In the genomic region with DNA sequence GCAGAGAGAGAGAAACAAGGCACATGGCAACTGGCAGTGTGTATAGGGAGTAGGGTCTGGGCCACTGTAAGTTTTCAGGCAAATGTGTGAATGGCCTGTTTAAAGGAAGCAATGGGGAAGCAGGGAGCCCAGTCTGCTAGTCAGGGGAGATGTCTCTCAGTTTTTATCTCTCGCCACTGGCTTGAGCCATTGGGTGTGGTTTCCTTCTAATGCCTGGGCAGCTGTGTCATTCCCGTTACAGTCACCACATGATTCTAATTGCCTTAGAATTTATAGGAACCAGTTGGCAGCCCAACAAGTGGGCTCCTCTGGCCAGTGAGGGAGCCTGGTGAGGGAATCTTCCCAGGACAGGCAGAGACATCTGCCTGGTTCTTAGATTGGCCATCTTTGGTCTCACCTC, we compare ENCODE assay signal across 10 cellular contexts.
DNase-seq lines count a peak whose midpoint lies in the region; ATAC-seq lines count a peak whose summit lies in the region.
"Had no signal": no experiment of that assay in that cellular context is flagged by ENCODE, and none has a peak within 500 bp of the region (broad histone marks: within the 10 kb centered on the region; RNA-seq: fewer than 3 reads in every experiment).

No MANE protein-coding gene starts in this region.

- no peaks in the 10 kb centered on the region for H3K27me3 Mint-ChIP-seq in activated CD4-positive, alpha-beta memory T cell treated with anti-CD3 and anti-CD28 coated beads for 36 hours

- no peaks in the 10 kb centered on the region for H3K4me1 Mint-ChIP-seq in activated CD4-positive, alpha-beta memory T cell treated with anti-CD3 and anti-CD28 coated beads for 36 hours (ENCODE audit: low read depth)
- H3K4me1 Mint-ChIP-seq: immature natural killer cell had no signal

- POLR2A ChIA-PET in activated CD4-positive, alpha-beta memory T cell treated with anti-CD3 and anti-CD28 coated beads for 36 hours (lab: Charles Lee) = no interaction called here

- no peaks in the 10 kb centered on the region for H3K4me1 ChIP-seq in trophoblast cell (ENCODE audit: control insufficient read depth in 1 of 2, insufficient read depth in 2 of 2, low read length in 2 of 2)

- no CpG with 5 or more reads among the region's 2 CpGs for WGBS in trophoblast cell (ENCODE audit: extremely low coverage, insufficient coverage, insufficient read length)

- H2AFZ ChIP-seq in trophoblast cell (ENCODE audit: insufficient read depth, low read length, poor library complexity) = no peak overlapping the region

- H3K9me3 ChIP-seq in trophoblast cell (ENCODE audit: insufficient read depth, low read depth, low read length) = peaks cover 2% of the 10 kb centered on the region
- H3K9me3 ChIP-seq: ovary had no signal

- H3K9me3 Mint-ChIP-seq in activated CD4-positive, alpha-beta memory T cell treated with anti-CD3 and anti-CD28 coated beads for 36 hours = no peaks in the 10 kb centered on the region
- H3K9me3 Mint-ChIP-seq: immature natural killer cell had no signal

- no peak overlapping the region for H4K8ac ChIP-seq in trophoblast cell (ENCODE audit: low read depth, low read length)

- H3K27ac ChIP-seq in trophoblast cell (ENCODE audit: low read depth, low read length) = no peak overlapping the region
- H3K27ac ChIP-seq: ovary had no signal

- H3K27ac Mint-ChIP-seq in activated CD4-positive, alpha-beta memory T cell treated with anti-CD3 and anti-CD28 coated beads for 36 hours = no peak overlapping the region
- H3K27ac Mint-ChIP-seq: immature natural killer cell had no signal

- peaks cover 14% of the 10 kb centered on the region for H3K36me3 Mint-ChIP-seq in activated CD4-positive, alpha-beta memory T cell treated with anti-CD3 and anti-CD28 coated beads for 36 hours

- H2BK5ac ChIP-seq in trophoblast cell (ENCODE audit: low read depth, low read length, poor library complexity) = no peak overlapping the region

- CTCF ChIA-PET in activated CD4-positive, alpha-beta memory T cell treated with anti-CD3 and anti-CD28 coated beads for 36 hours (lab: Charles Lee) = interaction anchor here (1.7 kb wide), 1 partner anchor 52 kb away, joined by 11 read pairs; no protein-coding TSS in a partner anchor

- no peak overlapping the region for H3K4ac ChIP-seq in trophoblast cell (ENCODE audit: low read depth, low read length)

- no peak overlapping the region for H4K12ac ChIP-seq in trophoblast cell (ENCODE audit: low read depth, low read length)

- H3K4me2 ChIP-seq in trophoblast cell (ENCODE audit: low read length) = no peak overlapping the region

- DNase-seq in GM04504 (ENCODE audit: low read depth) = peak; percentile 91
- DNase-seq in OCI-M2 (lab: John Stamatoyannopoulos, UW; ENCODE audit: unreplicated experiment) = peak; percentile 18
- DNase-seq in dermis blood vessel endothelial cell = peak; percentile 30
- no peak for DNase-seq in trophoblast cell
- no peak for DNase-seq in activated CD4-positive, alpha-beta memory T cell treated with anti-CD3 and anti-CD28 coated beads for 36 hours
- DNase-seq: immature natural killer cell, NCI-H1694 treated with DMSO at 0.1 percent for 48 hours, ovary had no signal

- H3K14ac ChIP-seq in trophoblast cell (ENCODE audit: low read length) = no peak overlapping the region

- H2BK120ac ChIP-seq in trophoblast cell (ENCODE audit: insufficient read depth, low read length, poor library complexity) = no peak overlapping the region

- H4K91ac ChIP-seq in trophoblast cell (ENCODE audit: low read depth, low read length) = no peak overlapping the region

- no peak overlapping the region for H2AK5ac ChIP-seq in trophoblast cell (ENCODE audit: low read length)

- no peak overlapping the region for H3K4me3 ChIP-seq in trophoblast cell (ENCODE audit: low read depth, low read length)
- H3K4me3 ChIP-seq: ovary had no signal

- H2BK12ac ChIP-seq in trophoblast cell (ENCODE audit: low read length) = no peak overlapping the region

- H3K27me3 ChIP-seq in trophoblast cell (ENCODE audit: insufficient read depth, low read length) = no peaks in the 10 kb centered on the region
- H3K27me3 ChIP-seq: ovary had no signal

- no peaks in the 10 kb centered on the region for H3K79me1 ChIP-seq in trophoblast cell (ENCODE audit: low read length)

- H3K18ac ChIP-seq in trophoblast cell (ENCODE audit: low read length) = no peak overlapping the region

- peak overlapping the region; percentile 29 for H3K9ac ChIP-seq in trophoblast cell (ENCODE audit: low read length)

- no peak overlapping the region for H3K4me3 Mint-ChIP-seq in activated CD4-positive, alpha-beta memory T cell treated with anti-CD3 and anti-CD28 coated beads for 36 hours
- H3K4me3 Mint-ChIP-seq: immature natural killer cell had no signal

- ATAC-seq in HG02885 (IDR thresholded peaks at IDR 0.05; ENCODE audit: poor library complexity, unreplicated experiment) (no peak), GM18873 (IDR thresholded peaks at IDR 0.05; ENCODE audit: low FRiP score, unreplicated experiment) (no peak)

- no peak overlapping the region for H3K23ac ChIP-seq in trophoblast cell (ENCODE audit: low read length)

- H3K36me3 ChIP-seq in trophoblast cell (ENCODE audit: control insufficient read depth in 1 of 2, insufficient read depth in 2 of 2, low read length in 2 of 2) = no peaks in the 10 kb centered on the region
- H3K36me3 ChIP-seq: ovary had no signal

- intact Hi-C loops in activated CD4-positive, alpha-beta memory T cell treated with anti-CD3 and anti-CD28 coated beads for 36 hours (cut with micrococcal nuclease) = loop anchor here (5.0 to 10.0 kb wide), 2 partner anchors 52 to 454 kb away; no protein-coding TSS in a partner anchor

- no peaks in the 10 kb centered on the region for H3K79me2 ChIP-seq in trophoblast cell (ENCODE audit: control insufficient read depth, insufficient read depth, low read length, poor library complexity)

Comparison
In these comparisons a context has a peak if more than half of its experiments do, and no peak if none do; other contexts are left out.
1. DNase-seq: peak in GM04504 (single experiment), OCI-M2 (single experiment) and dermis blood vessel endothelial cell (single experiment); none in trophoblast cell (0 of 2) and activated CD4-positive, alpha-beta memory T cell treated with anti-CD3 and anti-CD28 coated beads for 36 hours (single experiment).